In genomic region chr20:56420940-56421688, GRCh38 we compare ENCODE assay signal across 1 cellular context.
TF ChIP-seq lines count a peak whose summit lies in the region.

No MANE protein-coding gene starts in this region.

TF ChIP-seq in IMR-90, 13 proteins besides CTCF, POLR2A, EP300 and RAD21:
- TF ChIP-seq NFE2L2 (IDR thresholded peaks at IDR 0.05; ENCODE audit: low read depth, low read length) (no peak), USF2 (IDR thresholded peaks at IDR 0.05; ENCODE audit: low read depth, low read length) (no peak), FOS (IDR thresholded peaks at IDR 0.05; ENCODE audit: low read depth, low read length) (no peak), MXI1 (IDR thresholded peaks at IDR 0.05; ENCODE audit: borderline replicate concordance, low read depth, low read length) (no peak), MAZ (IDR thresholded peaks at IDR 0.05; ENCODE audit: borderline replicate concordance, low read depth, low read length) (no peak), BHLHE40 (IDR thresholded peaks at IDR 0.05; ENCODE audit: low read depth, low read length) (no peak), RCOR1 (IDR thresholded peaks at IDR 0.05; ENCODE audit: insufficient replicate concordance, low read length) (no peak), MAFK (IDR thresholded peaks at IDR 0.05; ENCODE audit: low read depth, low read length) (no peak)
